ENCODE assay signal across 8 cellular contexts in genomic region chr3:48989126-48989795, GRCh38. TPM values are rescaled to one million over a fixed set of nuclear protein-coding genes. Genes with fewer than 3 reads are reported as not detected.
A peak's percentile ranks its signal among the peaks of the same experiment; 100 is the strongest.
DNase-seq lines count a peak whose midpoint lies in the region; ATAC-seq lines count a peak whose summit lies in the region.

No MANE protein-coding gene starts in this region.

- H3K9me3 Mint-ChIP-seq in activated naive CD4-positive, alpha-beta T cell treated with anti-CD3 and anti-CD28 coated beads, Interleukin-2, amount 10 ng/mL, durations not matched to agents 7 days and 5 days = no peaks in the 10 kb centered on the region
- H3K9me3 Mint-ChIP-seq in activated T-helper 1 cell treated with anti-CD3 and anti-CD28 coated beads, Interleukin-12 subunit alpha, Interleukin-12 subunit beta, Interleukin-2, Interleukin-4 antibody, amounts not matched to agents 30 ng/mL and 10 ng/mL and 1 ng/mL, durations not matched to agents 14 hours and 24 hours and 36 hours = no peaks in the 10 kb centered on the region
- H3K9me3 Mint-ChIP-seq in immature natural killer cell = no peaks in the 10 kb centered on the region

- CTCF ChIA-PET in activated naive CD4-positive, alpha-beta T cell treated with anti-CD3 and anti-CD28 coated beads, Interleukin-2, amount 10 ng/mL, durations not matched to agents 7 days and 5 days (lab: Charles Lee) = interaction anchor here (1.1 to 4.3 kb wide), 7 partner anchors 11 to 169 kb away, joined by 3 to 46 read pairs (median 26); partner anchors contain the start of genes NDUFAF3, QRICH1 and WDR6

- H3K4me3 Mint-ChIP-seq in activated naive CD4-positive, alpha-beta T cell treated with anti-CD3 and anti-CD28 coated beads, Interleukin-2, amount 10 ng/mL, durations not matched to agents 7 days and 5 days = peak overlapping the region; percentile 91
- H3K4me3 Mint-ChIP-seq in activated T-helper 1 cell treated with anti-CD3 and anti-CD28 coated beads, Interleukin-12 subunit alpha, Interleukin-12 subunit beta, Interleukin-2, Interleukin-4 antibody, amounts not matched to agents 30 ng/mL and 10 ng/mL and 1 ng/mL, durations not matched to agents 14 hours and 24 hours and 36 hours = peak overlapping the region; percentile 91
- H3K4me3 Mint-ChIP-seq in immature natural killer cell = peak overlapping the region; percentile 87 to 92 (median 89)

- intact Hi-C loops in activated T-helper 1 cell treated with anti-CD3 and anti-CD28 coated beads, Interleukin-12 subunit alpha, Interleukin-12 subunit beta, Interleukin-2, Interleukin-4 antibody, amounts not matched to agents 30 ng/mL and 10 ng/mL and 1 ng/mL, durations not matched to agents 14 hours and 24 hours and 36 hours (cut with micrococcal nuclease) = loop anchor here (1.0 to 5.0 kb wide), 5 partner anchors 18 to 458 kb away; partner anchors contain the start of genes ARIH2, DALRD3, IMPDH2 and WDR6

- peak overlapping the region; percentile 98 for H3K27ac ChIP-seq in temporal lobe (ENCODE audit: low read depth, low read length)

- ATAC-seq in GM19397 (IDR thresholded peaks at IDR 0.05; ENCODE audit: unreplicated experiment) = no peak

- H3K4me1 Mint-ChIP-seq in activated naive CD4-positive, alpha-beta T cell treated with anti-CD3 and anti-CD28 coated beads, Interleukin-2, amount 10 ng/mL, durations not matched to agents 7 days and 5 days = peaks cover 53% of the 10 kb centered on the region
- H3K4me1 Mint-ChIP-seq in activated T-helper 1 cell treated with anti-CD3 and anti-CD28 coated beads, Interleukin-12 subunit alpha, Interleukin-12 subunit beta, Interleukin-2, Interleukin-4 antibody, amounts not matched to agents 30 ng/mL and 10 ng/mL and 1 ng/mL, durations not matched to agents 14 hours and 24 hours and 36 hours (ENCODE audit: low read depth) = peaks cover 49% of the 10 kb centered on the region
- H3K4me1 Mint-ChIP-seq in immature natural killer cell = peaks cover 30 to 47% of the 10 kb centered on the region in 2 donors

- no peaks in the 10 kb centered on the region for H3K27me3 Mint-ChIP-seq in activated naive CD4-positive, alpha-beta T cell treated with anti-CD3 and anti-CD28 coated beads, Interleukin-2, amount 10 ng/mL, durations not matched to agents 7 days and 5 days
- H3K27me3 Mint-ChIP-seq in activated T-helper 1 cell treated with anti-CD3 and anti-CD28 coated beads, Interleukin-12 subunit alpha, Interleukin-12 subunit beta, Interleukin-2, Interleukin-4 antibody, amounts not matched to agents 30 ng/mL and 10 ng/mL and 1 ng/mL, durations not matched to agents 14 hours and 24 hours and 36 hours (ENCODE audit: insufficient read depth) = no peaks in the 10 kb centered on the region
- peaks cover 0 to 9% (median 6%) of the 10 kb centered on the region in 3 donors for H3K27me3 Mint-ChIP-seq in immature natural killer cell (ENCODE audit: low read depth in 3 of 3)

- H3K36me3 Mint-ChIP-seq in activated naive CD4-positive, alpha-beta T cell treated with anti-CD3 and anti-CD28 coated beads, Interleukin-2, amount 10 ng/mL, durations not matched to agents 7 days and 5 days = peaks cover 17% of the 10 kb centered on the region
- peaks cover 16% of the 10 kb centered on the region for H3K36me3 Mint-ChIP-seq in activated T-helper 1 cell treated with anti-CD3 and anti-CD28 coated beads, Interleukin-12 subunit alpha, Interleukin-12 subunit beta, Interleukin-2, Interleukin-4 antibody, amounts not matched to agents 30 ng/mL and 10 ng/mL and 1 ng/mL, durations not matched to agents 14 hours and 24 hours and 36 hours (ENCODE audit: low read depth)
- peaks cover 0 to 4% (median 0%) of the 10 kb centered on the region in 3 donors for H3K36me3 Mint-ChIP-seq in immature natural killer cell

- DNase-seq in activated naive CD4-positive, alpha-beta T cell treated with anti-CD3 and anti-CD28 coated beads, Interleukin-2, amount 10 ng/mL, durations not matched to agents 7 days and 5 days = no peak
- no peak for DNase-seq in activated naive CD4-positive, alpha-beta T cell (lab: John Stamatoyannopoulos, UW)
- DNase-seq in activated T-helper 1 cell treated with anti-CD3 and anti-CD28 coated beads, Interleukin-12 subunit alpha, Interleukin-12 subunit beta, Interleukin-2, Interleukin-4 antibody, amounts not matched to agents 30 ng/mL and 10 ng/mL and 1 ng/mL, durations not matched to agents 14 hours and 24 hours and 36 hours (ENCODE audit: low spot score) = no peak
- DNase-seq in immature natural killer cell (no peak), NCI-H2227 (lab: John Stamatoyannopoulos, UW; ENCODE audit: unreplicated experiment) (no peak)
- no peak for DNase-seq in activated CD4-positive, CD25-positive, alpha-beta regulatory T cell treated with anti-CD3 and anti-CD28 coated beads, Interleukin-2, amount 50 U/mL, for 72 hours

- peak overlapping the region; percentile 94 for H3K27ac Mint-ChIP-seq in activated naive CD4-positive, alpha-beta T cell treated with anti-CD3 and anti-CD28 coated beads, Interleukin-2, amount 10 ng/mL, durations not matched to agents 7 days and 5 days
- peak overlapping the region; percentile 91 for H3K27ac Mint-ChIP-seq in activated T-helper 1 cell treated with anti-CD3 and anti-CD28 coated beads, Interleukin-12 subunit alpha, Interleukin-12 subunit beta, Interleukin-2, Interleukin-4 antibody, amounts not matched to agents 30 ng/mL and 10 ng/mL and 1 ng/mL, durations not matched to agents 14 hours and 24 hours and 36 hours
- H3K27ac Mint-ChIP-seq in immature natural killer cell = peak overlapping the region; percentile 73 to 88 (median 84)

RNA-seq across cellular contexts. Expression of gene P4HTM, which starts 0.8 kb away (rescaled TPM):
- 34.5 and 36.8 TPM in 2 replicates for total RNA-seq in activated T-helper 1 cell treated with anti-CD3 and anti-CD28 coated beads, Interleukin-12 subunit alpha, Interleukin-12 subunit beta, Interleukin-2, Interleukin-4 antibody, amounts not matched to agents 30 ng/mL and 10 ng/mL and 1 ng/mL, durations not matched to agents 14 hours and 24 hours and 36 hours
- polyA plus RNA-seq in immature natural killer cell = 10 to 100 TPM; 16.8 to 26.8 (median 24.9) TPM
- total RNA-seq in temporal lobe = 47.5 TPM

RNA-seq across cellular contexts. Expression of gene WDR6, which starts 17.9 kb away (rescaled TPM):
- 143 and 145 TPM in 2 replicates for total RNA-seq in activated T-helper 1 cell treated with anti-CD3 and anti-CD28 coated beads, Interleukin-12 subunit alpha, Interleukin-12 subunit beta, Interleukin-2, Interleukin-4 antibody, amounts not matched to agents 30 ng/mL and 10 ng/mL and 1 ng/mL, durations not matched to agents 14 hours and 24 hours and 36 hours
- polyA plus RNA-seq in immature natural killer cell = 100 to 1,000 TPM in 1 of 3 donors, 10 to 100 TPM in 2; 56.8 to 114 (median 70.6) TPM
- total RNA-seq in temporal lobe = 87.8 TPM

RNA-seq across cellular contexts. Expression of gene DALRD3, which starts 29.1 kb away (rescaled TPM):
- total RNA-seq in activated T-helper 1 cell treated with anti-CD3 and anti-CD28 coated beads, Interleukin-12 subunit alpha, Interleukin-12 subunit beta, Interleukin-2, Interleukin-4 antibody, amounts not matched to agents 30 ng/mL and 10 ng/mL and 1 ng/mL, durations not matched to agents 14 hours and 24 hours and 36 hours = 35.7 and 37.4 TPM in 2 replicates
- 10 to 100 TPM; 17.1 to 26.9 (median 21.8) TPM for polyA plus RNA-seq in immature natural killer cell
- 38.1 TPM for total RNA-seq in temporal lobe

RNA-seq across cellular contexts. Expression of gene NDUFAF3, which starts 32.7 kb away (rescaled TPM):
- total RNA-seq in activated T-helper 1 cell treated with anti-CD3 and anti-CD28 coated beads, Interleukin-12 subunit alpha, Interleukin-12 subunit beta, Interleukin-2, Interleukin-4 antibody, amounts not matched to agents 30 ng/mL and 10 ng/mL and 1 ng/mL, durations not matched to agents 14 hours and 24 hours and 36 hours = 126 and 129 TPM in 2 replicates
- 100 to 1,000 TPM; 118 to 204 (median 142) TPM for polyA plus RNA-seq in immature natural killer cell
- 24.1 TPM for total RNA-seq in temporal lobe

RNA-seq across cellular contexts. Expression of gene IMPDH2, which starts 39.9 kb away (rescaled TPM):
- 423 and 434 TPM in 2 replicates for total RNA-seq in activated T-helper 1 cell treated with anti-CD3 and anti-CD28 coated beads, Interleukin-12 subunit alpha, Interleukin-12 subunit beta, Interleukin-2, Interleukin-4 antibody, amounts not matched to agents 30 ng/mL and 10 ng/mL and 1 ng/mL, durations not matched to agents 14 hours and 24 hours and 36 hours
- 10 to 100 TPM; 44.8 to 52.6 (median 52.0) TPM for polyA plus RNA-seq in immature natural killer cell
- total RNA-seq in temporal lobe = 98.1 TPM
